Comparison of ENCODE assay signal across 15 cellular contexts in the genomic region with DNA sequence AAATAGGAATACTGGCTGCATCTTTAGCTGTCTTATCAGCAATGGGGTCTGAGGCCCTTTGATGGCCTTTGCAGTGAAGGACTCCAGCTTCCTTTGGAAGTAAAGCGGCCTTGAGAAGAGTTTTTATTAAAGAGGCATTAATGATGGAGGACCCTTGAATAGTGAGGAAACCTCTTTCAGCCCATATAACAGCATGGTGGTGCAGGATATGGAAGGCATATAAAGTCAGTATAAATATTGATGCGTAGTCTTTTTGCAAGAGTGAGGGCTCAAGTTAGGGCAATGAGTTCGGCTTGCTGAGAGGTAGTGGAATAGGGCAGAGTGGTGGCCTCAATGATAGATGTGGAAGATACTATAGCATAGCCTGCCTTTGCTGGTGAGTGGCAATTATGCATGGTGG. TPM values are rescaled to one million over a fixed set of nuclear protein-coding genes. Genes with fewer than 3 reads are reported as not detected.
"Had no signal": no experiment of that assay in that cellular context is flagged by ENCODE, and none has a peak within 500 bp of the region (broad histone marks: within the 10 kb centered on the region; RNA-seq: fewer than 3 reads in every experiment).

No MANE protein-coding gene starts in this region.

RNA-seq across cellular contexts. Expression of a gene that starts 15.5 kb away (rescaled TPM):
- total RNA-seq: stomach, subcutaneous adipose tissue, suprapubic skin, temporal lobe, thoracic aorta, thyroid gland, tibial nerve, transverse colon, upper lobe of left lung, upper lobe of right lung, ureter, urinary bladder, vagina had no signal
- polyA plus RNA-seq: stomach, urinary bladder had no signal

RNA-seq across cellular contexts. Expression of a gene that starts 27.5 kb away (rescaled TPM):
- total RNA-seq: stomach, subcutaneous adipose tissue, suprapubic skin, temporal lobe, thoracic aorta, thyroid gland, tibial nerve, transverse colon, upper lobe of left lung, upper lobe of right lung, ureter, urinary bladder, uterus, vagina had no signal
- polyA plus RNA-seq: stomach, thymus, urinary bladder had no signal
